Comparison of ENCODE assay signal across 16 cellular contexts in the genomic region with DNA sequence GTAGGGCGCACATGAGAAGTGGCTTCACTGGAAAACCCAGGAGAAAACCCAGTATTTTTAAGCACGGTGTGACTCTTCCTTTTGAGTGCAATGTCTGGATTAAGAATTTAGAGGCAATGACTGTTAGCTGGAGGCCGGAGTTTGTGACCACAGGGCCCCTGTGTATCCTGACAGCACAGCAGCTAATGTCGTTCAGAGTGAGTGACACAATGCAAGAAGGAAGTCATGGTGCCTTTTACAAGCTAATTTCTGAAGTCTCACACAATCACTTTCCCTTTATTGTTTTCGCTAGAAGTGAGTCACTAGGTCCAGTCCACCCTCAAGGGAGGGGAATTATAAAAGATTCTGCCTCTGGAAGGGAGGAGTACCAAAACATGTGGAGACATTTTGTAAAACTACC.
DNase-seq lines count a peak whose midpoint lies in the region; FAIRE-seq and TF ChIP-seq lines count a peak whose summit lies in the region.
"Had no signal": no experiment of that assay in that cellular context is flagged by ENCODE, and none has a peak within 500 bp of the region (broad histone marks: within the 10 kb centered on the region; RNA-seq: fewer than 3 reads in every experiment).

No MANE protein-coding gene starts in this region.

- POLR2A ChIA-PET in HEK293T (lab: Yijun Ruan, JAX), result no interaction called here

- DNase-seq in H54 (ENCODE audit: insufficient read length, low spot score), result no peak
- DNase-seq in NB4 (ENCODE audit: low read depth), result peak; percentile 65
- DNase-seq in epithelial cell of esophagus (ENCODE audit: low read depth), result peak; percentile 1
- no peak for DNase-seq in HEK293T (ENCODE audit: extremely low spot score)
- DNase-seq in COLO668 (lab: John Stamatoyannopoulos, UW; ENCODE audit: unreplicated experiment), result no peak
- DNase-seq in mucosa of gallbladder (ENCODE audit: low spot score), result no peak
- DNase-seq in D721Med (ENCODE audit: insufficient read length, low spot score), result no peak
- DNase-seq: ACHN; Calu3; CD4-positive, CD25-positive, alpha-beta regulatory T cell; DMS79; HCEC 1CT had no signal

- H2AFZ ChIP-seq in neuron (ENCODE audit: low read depth, low read length), result peak overlapping the region; percentile 43

- TF ChIP-seq POLR2A in H54 (IDR thresholded peaks at IDR 0.05; ENCODE audit: low read depth, low read length) (no peak), NB4 (IDR thresholded peaks at IDR 0.05; ENCODE audit: extremely low read depth, insufficient read length) (no peak)

- CTCF ChIA-PET in HEK293T (lab: Yijun Ruan, JAX), result interaction anchor here (0.6 kb wide), 1 partner anchor 11 kb away, joined by 3 read pairs; no protein-coding TSS in a partner anchor

- TF ChIP-seq CTCF in NB4 (IDR thresholded peaks at IDR 0.05; ENCODE audit: low read depth, low read length) (no peak), epithelial cell of esophagus (IDR thresholded peaks at IDR 0.05; ENCODE audit: insufficient read depth, low read depth, low read length, missing control alignments) (no peak), D721Med (IDR thresholded peaks at IDR 0.05; ENCODE audit: insufficient read depth, missing control alignments) (no peak)

- no peaks in the 10 kb centered on the region for H3K27me3 ChIP-seq in neuron (ENCODE audit: insufficient read depth, low read length)
- H3K27me3 ChIP-seq: BLaER1 treated with 17β-estradiol and CSF1 and Interleukin-3, amounts not matched to agents 10 nM and 100 nM had no signal

- peaks cover 5% of the 10 kb centered on the region for H3K4me1 ChIP-seq in neuron (ENCODE audit: insufficient read depth, low read length)
- H3K4me1 ChIP-seq: BLaER1 treated with 17β-estradiol and CSF1 and Interleukin-3, amounts not matched to agents 10 nM and 100 nM had no signal

- H3K36me3 ChIP-seq in neuron (ENCODE audit: insufficient read depth, low read length), result no peaks in the 10 kb centered on the region
- H3K36me3 ChIP-seq: BLaER1 treated with 17β-estradiol and CSF1 and Interleukin-3, amounts not matched to agents 10 nM and 100 nM had no signal

- H3K9me3 ChIP-seq in neuron (ENCODE audit: low read length), result no peaks in the 10 kb centered on the region
- H3K9me3 ChIP-seq: BLaER1 treated with 17β-estradiol and CSF1 and Interleukin-3, amounts not matched to agents 10 nM and 100 nM had no signal

- peak; percentile 84 for FAIRE-seq in H54 (lab: Jason Lieb, UNC)
- no peak for FAIRE-seq in D721Med (lab: Jason Lieb, UNC)
- FAIRE-seq: GM12891, H1 had no signal

- H3K4me3 ChIP-seq in NB4 (ENCODE audit: low read depth, low read length), result no peak overlapping the region
- no peak overlapping the region for H3K4me3 ChIP-seq in epithelial cell of esophagus (ENCODE audit: low read length)
- no peak overlapping the region for H3K4me3 ChIP-seq in neuron (ENCODE audit: low read length)
- H3K4me3 ChIP-seq: BLaER1 treated with 17β-estradiol and CSF1 and Interleukin-3, amounts not matched to agents 10 nM and 100 nM had no signal

TF ChIP-seq in HEK293T, 16 proteins besides CTCF, POLR2A, EP300 and RAD21:
- TF ChIP-seq CTBP1 (IDR thresholded peaks at IDR 0.05; ENCODE audit: borderline replicate concordance) (no peak), ELF4 (IDR thresholded peaks at IDR 0.05) (no peak), FOXA1 (IDR thresholded peaks at IDR 0.05) (no peak), ZNF384 (IDR thresholded peaks at IDR 0.05) (no peak), BHLHE40 (IDR thresholded peaks at IDR 0.05; ENCODE audit: borderline replicate concordance) (no peak), TARDBP (IDR thresholded peaks at IDR 0.05) (no peak)
- TF ChIP-seq, protein P1, sequence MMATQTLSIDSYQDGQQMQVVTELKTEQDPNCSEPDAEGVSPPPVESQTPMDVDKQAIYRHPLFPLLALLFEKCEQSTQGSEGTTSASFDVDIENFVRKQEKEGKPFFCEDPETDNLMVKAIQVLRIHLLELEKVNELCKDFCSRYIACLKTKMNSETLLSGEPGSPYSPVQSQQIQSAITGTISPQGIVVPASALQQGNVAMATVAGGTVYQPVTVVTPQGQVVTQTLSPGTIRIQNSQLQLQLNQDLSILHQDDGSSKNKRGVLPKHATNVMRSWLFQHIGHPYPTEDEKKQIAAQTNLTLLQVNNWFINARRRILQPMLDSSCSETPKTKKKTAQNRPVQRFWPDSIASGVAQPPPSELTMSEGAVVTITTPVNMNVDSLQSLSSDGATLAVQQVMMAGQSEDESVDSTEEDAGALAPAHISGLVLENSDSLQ (IDR thresholded peaks at IDR 0.05), result no peak
TF ChIP-seq in HEK293T: peak in this region for 0.

Comparison
In these comparisons a context has a peak if more than half of its experiments do, and no peak if none do; other contexts are left out.
1. DNase-seq: peak in NB4 (single experiment) and epithelial cell of esophagus (single experiment); none in H54 (single experiment), HEK293T (single experiment), COLO668 (single experiment), mucosa of gallbladder (single experiment) and D721Med (single experiment).